In the genomic region with DNA sequence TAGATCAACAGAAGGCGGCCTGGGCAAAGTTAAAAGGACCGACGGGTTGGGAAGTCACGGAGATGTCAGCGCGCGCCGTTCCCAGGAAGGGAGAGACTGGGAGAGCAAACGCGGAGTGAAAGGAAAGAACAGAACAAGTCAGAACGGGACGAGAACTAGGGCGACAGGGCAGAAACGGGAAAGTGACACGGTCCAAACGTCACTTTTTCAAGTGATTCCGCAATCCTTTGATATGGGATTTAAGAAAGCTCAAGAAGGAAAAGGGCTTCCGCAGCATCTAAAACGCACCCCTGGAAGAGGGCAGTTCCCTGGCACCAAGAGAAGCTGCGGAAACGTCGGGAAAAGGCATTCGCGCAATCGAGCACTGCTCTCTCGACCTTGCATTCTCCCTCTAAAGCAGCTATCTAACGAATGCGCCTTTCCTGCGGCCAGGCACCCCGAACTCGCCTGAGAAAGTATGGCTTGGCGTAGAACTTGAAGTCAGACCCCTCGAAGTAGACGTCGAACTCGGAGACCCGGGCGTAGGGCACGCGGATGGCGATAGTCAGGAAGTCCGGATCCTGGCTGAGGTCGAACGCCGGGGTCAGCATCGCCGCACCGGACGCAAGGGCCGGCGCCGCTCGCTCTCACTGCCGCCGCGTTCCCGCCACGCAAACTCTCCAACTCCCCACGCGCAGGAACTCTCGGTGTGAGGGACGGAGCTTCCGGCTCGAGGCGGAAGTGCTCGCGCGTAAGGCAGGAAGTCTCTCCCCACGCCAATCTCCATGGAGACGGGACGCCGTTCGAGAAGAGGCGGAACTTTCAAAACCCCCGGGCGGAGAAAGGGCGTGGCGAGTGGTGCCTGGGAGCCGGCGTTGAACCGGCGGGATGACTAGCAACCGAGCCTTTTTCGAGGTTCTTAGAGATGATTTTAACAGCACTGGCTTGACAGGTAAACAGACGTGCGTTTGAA, we compare ENCODE assay signal across 8 cellular contexts. TPM values are rescaled to one million over a fixed set of nuclear protein-coding genes. Genes with fewer than 3 reads are reported as not detected.
A peak's percentile ranks its signal among the peaks of the same experiment; 100 is the strongest.
DNase-seq lines count a peak whose midpoint lies in the region; ATAC-seq and TF ChIP-seq lines count a peak whose summit lies in the region.

A gene (minus strand): TSS at position 695 of the 952 bp plus-strand sequence. CDS start 105 bp downstream, at position 590.

- H3K4me3 ChIP-seq in AG04449 (ENCODE audit: low read depth, low read length) (peak within 1 kb of the TSS; percentile 94), mammary epithelial cell (replicated peaks in 1 of 3; ENCODE audit: insufficient read depth in 1 of 3, low read depth in 2 of 3, low read length in 3 of 3) (peak within 1 kb of the TSS; percentile 90 to 99 (median 96)), iPS-20b (ENCODE audit: low read length) (peak within 1 kb of the TSS; percentile 95), skeletal muscle tissue (ENCODE audit: low read length in 3 of 3) (peak within 1 kb of the TSS; percentile 89 to 99 (median 95))

- POLR2A ChIA-PET in AG04449 (lab: Yijun Ruan, JAX), result interaction anchor here (0.6 kb wide), 1 partner anchor 271 kb away, joined by 4 read pairs; no protein-coding TSS in a partner anchor

- ATAC-seq in GM18868 (IDR thresholded peaks at IDR 0.05; ENCODE audit: unreplicated experiment), result peak; percentile 89
- peak; percentile 74 for ATAC-seq in HG03103 (IDR thresholded peaks at IDR 0.05; ENCODE audit: low read depth, unreplicated experiment)

- no peaks in the 10 kb centered on the region for H4K20me1 ChIP-seq in mammary epithelial cell (ENCODE audit: insufficient read depth, low read length)

- H3K36me3 ChIP-seq in mammary epithelial cell (ENCODE audit: insufficient read depth, low read length) (no peaks in the 10 kb centered on the region), iPS-20b (ENCODE audit: insufficient read depth, low read depth, low read length) (no peaks in the 10 kb centered on the region), skeletal muscle tissue (ENCODE audit: control insufficient read depth in 3 of 3, insufficient read depth in 3 of 3, low read length in 3 of 3) (no peaks in the 10 kb centered on the region)

- H2AFZ ChIP-seq in mammary epithelial cell (ENCODE audit: low read depth, low read length), result peak within 1 kb of the TSS; percentile 98

- WGBS in mammary epithelial cell (ENCODE audit: low coverage, missing lambda C conversion rate), result 2% methylated on average over 49 of the region's 86 CpGs

- TF ChIP-seq CTCF in AG04449 (IDR thresholded peaks at IDR 0.05; ENCODE audit: insufficient read depth, low read length, missing control alignments) (no peak), VCaP (conservative IDR thresholded peaks at IDR 0.05) (no peak), mammary epithelial cell (conservative IDR thresholded peaks at IDR 0.05 in 1 of 2, IDR thresholded peaks at IDR 0.05 in 1 of 2; ENCODE audit: extremely low read depth in 1 of 2, insufficient read depth in 1 of 2, low read depth in 1 of 2, low read length in 2 of 2) (no peak)

- peak within 1 kb of the TSS; percentile 55 for H3K27ac ChIP-seq in VCaP
- H3K27ac ChIP-seq in mammary epithelial cell (ENCODE audit: insufficient read depth, low read depth, low read length), result peak within 1 kb of the TSS; percentile 73
- no peak within 1 kb of the TSS for H3K27ac ChIP-seq in iPS-20b (ENCODE audit: low read length)
- H3K27ac ChIP-seq in skeletal muscle tissue (ENCODE audit: low read depth, low read length), result peak within 1 kb of the TSS; percentile 67

- H3K9ac ChIP-seq in mammary epithelial cell (ENCODE audit: insufficient read depth, low read length), result peak within 1 kb of the TSS; percentile 82
- peak within 1 kb of the TSS; percentile 59; the same call in 1 of the 2 replicates for H3K9ac ChIP-seq in iPS-20b (ENCODE audit: low read depth, low read length)
- H3K9ac ChIP-seq in skeletal muscle tissue (ENCODE audit: low read depth in 1 of 3, low read length in 3 of 3), result peak within 1 kb of the TSS; percentile 63 to 88 (median 77)

- peaks cover 46% of the 10 kb centered on the region for H3K79me2 ChIP-seq in mammary epithelial cell (ENCODE audit: insufficient read depth, low read length)

- H3K4me1 ChIP-seq in mammary epithelial cell (ENCODE audit: insufficient read depth, low read length) (peaks cover 26% of the 10 kb centered on the region), iPS-20b (ENCODE audit: insufficient read depth, low read length) (0 out of 2 replicates have a peak, but pooled peaks cover 6% of the 10 kb centered on the region), skeletal muscle tissue (ENCODE audit: control insufficient read depth in 3 of 3, insufficient read depth in 3 of 3, low read length in 3 of 3) (peaks cover 16 to 21% (median 21%) of the 10 kb centered on the region in 3 donors)

- H3K27me3 ChIP-seq in mammary epithelial cell (ENCODE audit: insufficient read depth, low read length) (no peaks in the 10 kb centered on the region), iPS-20b (ENCODE audit: insufficient read depth, low read length) (peaks cover 35% of the 10 kb centered on the region), skeletal muscle tissue (ENCODE audit: control insufficient read depth in 3 of 3, insufficient read depth in 3 of 3, low read length in 3 of 3) (no peaks in the 10 kb centered on the region)

- CTCF ChIA-PET in AG04449 (lab: Yijun Ruan, JAX) (interaction anchor here (1.5 to 6.0 kb wide), 5 partner anchors 14 to 1118 kb away, joined by 7 to 135 read pairs (median 51); no protein-coding TSS in a partner anchor), mammary epithelial cell (lab: Charles Lee; ENCODE audit: low non-redundant PET) (no interaction called here)

- TSS peak; percentile 39 for BruUV-seq in mammary epithelial cell (replicated peaks; lab: Mats Ljungman, UMichigan)

- dilution Hi-C loops in mammary epithelial cell (cut with HindIII; ENCODE audit: low sequenced_read_pairs), result no loop called here

- in situ Hi-C loops in mammary epithelial cell (cut with MboI; ENCODE audit: low sequenced_read_pairs in 2 of 2), result loop anchor here in 1 of 2 donors (10.0 to 25.0 kb wide), 2 partner anchors 217 to 1136 kb away; a partner anchor contains a TSS

- peak; percentile 44 for DNase-seq in AG04449 (ENCODE audit: low read depth, low spot score)
- DNase-seq in NCI-H2227 (lab: John Stamatoyannopoulos, UW; ENCODE audit: unreplicated experiment), result peak; percentile 93
- DNase-seq in mammary epithelial cell, result peak; percentile 95

- intact Hi-C loops in mammary epithelial cell (cut with micrococcal nuclease), result no loop called here

- H3K4me2 ChIP-seq in mammary epithelial cell (ENCODE audit: insufficient read depth, low read depth, low read length), result peak within 1 kb of the TSS; percentile 99

- H3K9me3 ChIP-seq in mammary epithelial cell (replicated peaks; ENCODE audit: insufficient read depth, low read length) (no peaks in the 10 kb centered on the region), iPS-20b (ENCODE audit: insufficient read depth, low read depth, low read length) (no peaks in the 10 kb centered on the region), skeletal muscle tissue (ENCODE audit: control insufficient read depth in 3 of 3, low read length in 3 of 3) (no peaks in the 10 kb centered on the region)

RNA-seq across cellular contexts. Expression of the gene that starts here (rescaled TPM):
- total RNA-seq in mammary epithelial cell (10 to 100 TPM; 17.0 to 23.0 TPM), skeletal muscle tissue (21.4 TPM)
- 12.4 TPM for polyA plus RNA-seq in mammary epithelial cell
- 18.1 TPM for polyA minus RNA-seq in mammary epithelial cell

Comparison
In these comparisons a context has a peak if more than half of its experiments do, and no peak if none do; other contexts are left out.
1. DNase-seq: peak in every context shown above with its lines; median percentile 95 in mammary epithelial cell; 93 in NCI-H2227; 44 in AG04449.